ENCODE assay signal across 2 cellular contexts in the genomic region with DNA sequence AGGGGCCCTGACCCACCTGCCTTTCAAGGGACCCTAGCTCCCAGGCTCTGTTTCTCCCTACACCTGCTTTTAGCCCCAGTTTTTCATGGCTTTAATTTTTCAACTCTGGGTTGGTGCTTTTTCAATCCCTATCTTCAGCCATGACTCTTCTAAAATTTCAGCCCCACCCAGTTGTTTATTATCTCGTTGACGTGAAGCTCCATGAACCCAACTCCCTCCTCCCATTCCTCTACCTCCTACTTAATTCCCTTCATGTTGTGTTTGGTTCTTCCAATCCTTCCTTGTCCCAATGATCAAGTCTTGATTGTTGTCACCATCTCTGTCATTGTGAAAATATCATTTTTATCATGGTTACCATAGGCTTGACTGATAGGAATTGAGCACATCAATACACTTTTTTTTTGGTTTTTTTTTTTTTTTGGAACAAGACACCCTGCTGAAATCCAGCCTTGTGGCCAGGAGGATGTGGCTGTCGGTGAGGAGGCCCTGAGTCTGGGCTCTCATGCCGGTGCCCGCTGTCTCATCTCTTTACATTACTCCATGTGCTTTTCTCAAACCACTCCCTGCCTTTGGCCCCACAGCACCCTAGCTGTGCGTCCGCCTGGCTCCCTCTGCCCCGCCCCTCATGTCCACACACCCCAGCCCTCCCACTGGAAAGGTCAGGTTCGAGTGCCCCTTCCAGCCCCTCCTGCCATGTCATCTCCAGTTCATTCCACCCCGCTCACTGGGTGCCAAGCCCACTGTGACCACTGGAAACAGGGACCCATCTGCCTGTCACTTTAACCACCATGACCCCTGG.
TF ChIP-seq lines count a peak whose summit lies in the region.

No MANE protein-coding gene starts in this region.

TF ChIP-seq in GM23338, 12 proteins besides CTCF, POLR2A, EP300 and RAD21 (continued from another document):
- TF ChIP-seq EZH2 (IDR thresholded peaks at IDR 0.05; ENCODE audit: low read depth, unreplicated experiment): no peak
- no peak for TF ChIP-seq EZH2phosphoT487 (IDR thresholded peaks at IDR 0.05; ENCODE audit: unreplicated experiment)
- TF ChIP-seq POLR2AphosphoS5 (IDR thresholded peaks at IDR 0.05; ENCODE audit: low read depth): no peak
- no peak for TF ChIP-seq ZNF331 (CRISPR knock-in tag; IDR thresholded peaks at IDR 0.05; ENCODE audit: low read depth)
- TF ChIP-seq STAT1 (IDR thresholded peaks at IDR 0.05; ENCODE audit: unreplicated experiment): no peak

TF ChIP-seq in K562, 482 proteins besides CTCF, POLR2A, EP300 and RAD21 (continued from another document and continues in another):
- TF ChIP-seq, protein P1, sequence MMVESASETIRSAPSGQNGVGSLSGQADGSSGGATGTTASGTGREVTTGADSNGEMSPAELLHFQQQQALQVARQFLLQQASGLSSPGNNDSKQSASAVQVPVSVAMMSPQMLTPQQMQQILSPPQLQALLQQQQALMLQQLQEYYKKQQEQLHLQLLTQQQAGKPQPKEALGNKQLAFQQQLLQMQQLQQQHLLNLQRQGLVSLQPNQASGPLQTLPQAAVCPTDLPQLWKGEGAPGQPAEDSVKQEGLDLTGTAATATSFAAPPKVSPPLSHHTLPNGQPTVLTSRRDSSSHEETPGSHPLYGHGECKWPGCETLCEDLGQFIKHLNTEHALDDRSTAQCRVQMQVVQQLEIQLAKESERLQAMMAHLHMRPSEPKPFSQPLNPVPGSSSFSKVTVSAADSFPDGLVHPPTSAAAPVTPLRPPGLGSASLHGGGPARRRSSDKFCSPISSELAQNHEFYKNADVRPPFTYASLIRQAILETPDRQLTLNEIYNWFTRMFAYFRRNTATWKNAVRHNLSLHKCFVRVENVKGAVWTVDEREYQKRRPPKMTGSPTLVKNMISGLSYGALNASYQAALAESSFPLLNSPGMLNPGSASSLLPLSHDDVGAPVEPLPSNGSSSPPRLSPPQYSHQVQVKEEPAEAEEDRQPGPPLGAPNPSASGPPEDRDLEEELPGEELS (CRISPR knock-in tag; IDR thresholded peaks at IDR 0.05; ENCODE audit: borderline replicate concordance): no peak
- TF ChIP-seq, protein P2, sequence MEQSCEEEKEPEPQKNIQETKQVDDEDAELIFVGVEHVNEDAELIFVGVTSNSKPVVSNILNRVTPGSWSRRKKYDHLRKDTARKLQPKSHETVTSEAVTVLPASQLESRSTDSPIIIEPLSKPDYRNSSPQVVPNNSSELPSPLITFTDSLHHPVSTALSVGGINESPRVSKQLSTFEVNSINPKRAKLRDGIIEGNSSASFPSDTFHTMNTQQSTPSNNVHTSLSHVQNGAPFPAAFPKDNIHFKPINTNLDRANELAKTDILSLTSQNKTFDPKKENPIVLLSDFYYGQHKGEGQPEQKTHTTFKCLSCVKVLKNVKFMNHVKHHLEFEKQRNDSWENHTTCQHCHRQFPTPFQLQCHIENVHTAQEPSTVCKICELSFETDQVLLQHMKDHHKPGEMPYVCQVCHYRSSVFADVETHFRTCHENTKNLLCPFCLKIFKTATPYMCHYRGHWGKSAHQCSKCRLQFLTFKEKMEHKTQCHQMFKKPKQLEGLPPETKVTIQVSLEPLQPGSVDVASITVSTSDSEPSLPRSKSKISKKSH (CRISPR knock-in tag; IDR thresholded peaks at IDR 0.05): no peak
- TF ChIP-seq, protein P3, sequence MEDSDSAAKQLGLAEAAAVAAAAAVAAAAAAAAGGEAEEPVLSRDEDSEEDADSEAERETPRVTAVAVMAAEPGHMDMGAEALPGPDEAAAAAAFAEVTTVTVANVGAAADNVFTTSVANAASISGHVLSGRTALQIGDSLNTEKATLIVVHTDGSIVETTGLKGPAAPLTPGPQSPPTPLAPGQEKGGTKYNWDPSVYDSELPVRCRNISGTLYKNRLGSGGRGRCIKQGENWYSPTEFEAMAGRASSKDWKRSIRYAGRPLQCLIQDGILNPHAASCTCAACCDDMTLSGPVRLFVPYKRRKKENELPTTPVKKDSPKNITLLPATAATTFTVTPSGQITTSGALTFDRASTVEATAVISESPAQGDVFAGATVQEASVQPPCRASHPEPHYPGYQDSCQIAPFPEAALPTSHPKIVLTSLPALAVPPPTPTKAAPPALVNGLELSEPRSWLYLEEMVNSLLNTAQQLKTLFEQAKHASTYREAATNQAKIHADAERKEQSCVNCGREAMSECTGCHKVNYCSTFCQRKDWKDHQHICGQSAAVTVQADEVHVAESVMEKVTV (CRISPR knock-in tag; IDR thresholded peaks at IDR 0.05): no peak
- no peak for TF ChIP-seq ZNF445 (CRISPR knock-in tag; IDR thresholded peaks at IDR 0.05; ENCODE audit: low read depth)
- TF ChIP-seq ZNF316 (IDR thresholded peaks at IDR 0.05): peak; percentile 61
- TF ChIP-seq PPARD (CRISPR knock-in tag; IDR thresholded peaks at IDR 0.05): no peak
- no peak for TF ChIP-seq ILK (tag; IDR thresholded peaks at IDR 0.05; ENCODE audit: borderline replicate concordance, low read depth)
- TF ChIP-seq PTRF (tag; IDR thresholded peaks at IDR 0.05): no peak
- TF ChIP-seq, protein P4, sequence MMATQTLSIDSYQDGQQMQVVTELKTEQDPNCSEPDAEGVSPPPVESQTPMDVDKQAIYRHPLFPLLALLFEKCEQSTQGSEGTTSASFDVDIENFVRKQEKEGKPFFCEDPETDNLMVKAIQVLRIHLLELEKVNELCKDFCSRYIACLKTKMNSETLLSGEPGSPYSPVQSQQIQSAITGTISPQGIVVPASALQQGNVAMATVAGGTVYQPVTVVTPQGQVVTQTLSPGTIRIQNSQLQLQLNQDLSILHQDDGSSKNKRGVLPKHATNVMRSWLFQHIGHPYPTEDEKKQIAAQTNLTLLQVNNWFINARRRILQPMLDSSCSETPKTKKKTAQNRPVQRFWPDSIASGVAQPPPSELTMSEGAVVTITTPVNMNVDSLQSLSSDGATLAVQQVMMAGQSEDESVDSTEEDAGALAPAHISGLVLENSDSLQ (IDR thresholded peaks at IDR 0.05): peak; percentile 72
- TF ChIP-seq, protein P5, sequence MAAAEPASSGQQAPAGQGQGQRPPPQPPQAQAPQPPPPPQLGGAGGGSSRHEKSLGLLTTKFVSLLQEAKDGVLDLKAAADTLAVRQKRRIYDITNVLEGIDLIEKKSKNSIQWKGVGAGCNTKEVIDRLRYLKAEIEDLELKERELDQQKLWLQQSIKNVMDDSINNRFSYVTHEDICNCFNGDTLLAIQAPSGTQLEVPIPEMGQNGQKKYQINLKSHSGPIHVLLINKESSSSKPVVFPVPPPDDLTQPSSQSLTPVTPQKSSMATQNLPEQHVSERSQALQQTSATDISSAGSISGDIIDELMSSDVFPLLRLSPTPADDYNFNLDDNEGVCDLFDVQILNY (CRISPR knock-in tag; IDR thresholded peaks at IDR 0.05): no peak
- no peak for TF ChIP-seq MYC (IDR thresholded peaks at IDR 0.05; ENCODE audit: low read depth, low read length)
- no peak for TF ChIP-seq MYC (CRISPR knock-in tag; IDR thresholded peaks at IDR 0.05; ENCODE audit: borderline replicate concordance, low read depth)
- TF ChIP-seq CEBPB (tag; IDR thresholded peaks at IDR 0.05): no peak
- TF ChIP-seq CBX3 (IDR thresholded peaks at IDR 0.05; ENCODE audit: borderline replicate concordance in 1 of 2, low read length in 2 of 2): no peak
- TF ChIP-seq, protein P6, sequence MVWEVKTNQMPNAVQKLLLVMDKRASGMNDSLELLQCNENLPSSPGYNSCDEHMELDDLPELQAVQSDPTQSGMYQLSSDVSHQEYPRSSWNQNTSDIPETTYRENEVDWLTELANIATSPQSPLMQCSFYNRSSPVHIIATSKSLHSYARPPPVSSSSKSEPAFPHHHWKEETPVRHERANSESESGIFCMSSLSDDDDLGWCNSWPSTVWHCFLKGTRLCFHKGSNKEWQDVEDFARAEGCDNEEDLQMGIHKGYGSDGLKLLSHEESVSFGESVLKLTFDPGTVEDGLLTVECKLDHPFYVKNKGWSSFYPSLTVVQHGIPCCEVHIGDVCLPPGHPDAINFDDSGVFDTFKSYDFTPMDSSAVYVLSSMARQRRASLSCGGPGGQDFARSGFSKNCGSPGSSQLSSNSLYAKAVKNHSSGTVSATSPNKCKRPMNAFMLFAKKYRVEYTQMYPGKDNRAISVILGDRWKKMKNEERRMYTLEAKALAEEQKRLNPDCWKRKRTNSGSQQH (CRISPR knock-in tag; IDR thresholded peaks at IDR 0.05): no peak
- no peak for TF ChIP-seq ZNF121 (CRISPR knock-in tag; conservative IDR thresholded peaks at IDR 0.05)
- peak; percentile 64 for TF ChIP-seq MEIS2 (IDR thresholded peaks at IDR 0.05; ENCODE audit: partially characterized antibody)
- peak; percentile 55; the same call in 1 of the 2 replicates for TF ChIP-seq C11orf30 (IDR thresholded peaks at IDR 0.05; ENCODE audit: low read depth)
- no peak for TF ChIP-seq MTA2 (IDR thresholded peaks at IDR 0.05; ENCODE audit: low read depth)
- TF ChIP-seq HOXB6 (CRISPR knock-in tag; IDR thresholded peaks at IDR 0.05; ENCODE audit: borderline replicate concordance): no peak
- TF ChIP-seq EGR1 (conservative IDR thresholded peaks at IDR 0.05): no peak
- TF ChIP-seq, protein P7, sequence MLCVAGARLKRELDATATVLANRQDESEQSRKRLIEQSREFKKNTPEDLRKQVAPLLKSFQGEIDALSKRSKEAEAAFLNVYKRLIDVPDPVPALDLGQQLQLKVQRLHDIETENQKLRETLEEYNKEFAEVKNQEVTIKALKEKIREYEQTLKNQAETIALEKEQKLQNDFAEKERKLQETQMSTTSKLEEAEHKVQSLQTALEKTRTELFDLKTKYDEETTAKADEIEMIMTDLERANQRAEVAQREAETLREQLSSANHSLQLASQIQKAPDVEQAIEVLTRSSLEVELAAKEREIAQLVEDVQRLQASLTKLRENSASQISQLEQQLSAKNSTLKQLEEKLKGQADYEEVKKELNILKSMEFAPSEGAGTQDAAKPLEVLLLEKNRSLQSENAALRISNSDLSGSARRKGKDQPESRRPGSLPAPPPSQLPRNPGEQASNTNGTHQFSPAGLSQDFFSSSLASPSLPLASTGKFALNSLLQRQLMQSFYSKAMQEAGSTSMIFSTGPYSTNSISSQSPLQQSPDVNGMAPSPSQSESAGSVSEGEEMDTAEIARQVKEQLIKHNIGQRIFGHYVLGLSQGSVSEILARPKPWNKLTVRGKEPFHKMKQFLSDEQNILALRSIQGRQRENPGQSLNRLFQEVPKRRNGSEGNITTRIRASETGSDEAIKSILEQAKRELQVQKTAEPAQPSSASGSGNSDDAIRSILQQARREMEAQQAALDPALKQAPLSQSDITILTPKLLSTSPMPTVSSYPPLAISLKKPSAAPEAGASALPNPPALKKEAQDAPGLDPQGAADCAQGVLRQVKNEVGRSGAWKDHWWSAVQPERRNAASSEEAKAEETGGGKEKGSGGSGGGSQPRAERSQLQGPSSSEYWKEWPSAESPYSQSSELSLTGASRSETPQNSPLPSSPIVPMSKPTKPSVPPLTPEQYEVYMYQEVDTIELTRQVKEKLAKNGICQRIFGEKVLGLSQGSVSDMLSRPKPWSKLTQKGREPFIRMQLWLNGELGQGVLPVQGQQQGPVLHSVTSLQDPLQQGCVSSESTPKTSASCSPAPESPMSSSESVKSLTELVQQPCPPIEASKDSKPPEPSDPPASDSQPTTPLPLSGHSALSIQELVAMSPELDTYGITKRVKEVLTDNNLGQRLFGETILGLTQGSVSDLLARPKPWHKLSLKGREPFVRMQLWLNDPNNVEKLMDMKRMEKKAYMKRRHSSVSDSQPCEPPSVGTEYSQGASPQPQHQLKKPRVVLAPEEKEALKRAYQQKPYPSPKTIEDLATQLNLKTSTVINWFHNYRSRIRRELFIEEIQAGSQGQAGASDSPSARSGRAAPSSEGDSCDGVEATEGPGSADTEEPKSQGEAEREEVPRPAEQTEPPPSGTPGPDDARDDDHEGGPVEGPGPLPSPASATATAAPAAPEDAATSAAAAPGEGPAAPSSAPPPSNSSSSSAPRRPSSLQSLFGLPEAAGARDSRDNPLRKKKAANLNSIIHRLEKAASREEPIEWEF (CRISPR knock-in tag; IDR thresholded peaks at IDR 0.05): no peak
- no peak for TF ChIP-seq ZNF217 (CRISPR knock-in tag; IDR thresholded peaks at IDR 0.05)
- TF ChIP-seq, protein P8, sequence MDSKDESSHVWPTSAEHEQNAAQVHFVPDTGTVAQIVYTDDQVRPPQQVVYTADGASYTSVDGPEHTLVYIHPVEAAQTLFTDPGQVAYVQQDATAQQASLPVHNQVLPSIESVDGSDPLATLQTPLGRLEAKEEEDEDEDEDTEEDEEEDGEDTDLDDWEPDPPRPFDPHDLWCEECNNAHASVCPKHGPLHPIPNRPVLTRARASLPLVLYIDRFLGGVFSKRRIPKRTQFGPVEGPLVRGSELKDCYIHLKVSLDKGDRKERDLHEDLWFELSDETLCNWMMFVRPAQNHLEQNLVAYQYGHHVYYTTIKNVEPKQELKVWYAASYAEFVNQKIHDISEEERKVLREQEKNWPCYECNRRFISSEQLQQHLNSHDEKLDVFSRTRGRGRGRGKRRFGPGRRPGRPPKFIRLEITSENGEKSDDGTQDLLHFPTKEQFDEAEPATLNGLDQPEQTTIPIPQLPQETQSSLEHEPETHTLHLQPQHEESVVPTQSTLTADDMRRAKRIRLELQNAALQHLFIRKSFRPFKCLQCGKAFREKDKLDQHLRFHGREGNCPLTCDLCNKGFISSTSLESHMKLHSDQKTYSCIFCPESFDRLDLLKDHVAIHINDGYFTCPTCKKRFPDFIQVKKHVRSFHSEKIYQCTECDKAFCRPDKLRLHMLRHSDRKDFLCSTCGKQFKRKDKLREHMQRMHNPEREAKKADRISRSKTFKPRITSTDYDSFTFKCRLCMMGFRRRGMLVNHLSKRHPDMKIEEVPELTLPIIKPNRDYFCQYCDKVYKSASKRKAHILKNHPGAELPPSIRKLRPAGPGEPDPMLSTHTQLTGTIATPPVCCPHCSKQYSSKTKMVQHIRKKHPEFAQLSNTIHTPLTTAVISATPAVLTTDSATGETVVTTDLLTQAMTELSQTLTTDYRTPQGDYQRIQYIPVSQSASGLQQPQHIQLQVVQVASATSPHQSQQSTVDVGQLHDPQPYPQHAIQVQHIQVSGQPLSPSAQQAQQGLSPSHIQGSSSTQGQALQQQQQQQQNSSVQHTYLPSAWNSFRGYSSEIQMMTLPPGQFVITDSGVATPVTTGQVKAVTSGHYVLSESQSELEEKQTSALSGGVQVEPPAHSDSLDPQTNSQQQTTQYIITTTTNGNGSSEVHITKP (IDR thresholded peaks at IDR 0.05; ENCODE audit: partially characterized antibody): no peak
- no peak for TF ChIP-seq NEUROD1 (IDR thresholded peaks at IDR 0.05; ENCODE audit: borderline replicate concordance, low read depth, low read length, partially characterized antibody)
- TF ChIP-seq, protein P9, sequence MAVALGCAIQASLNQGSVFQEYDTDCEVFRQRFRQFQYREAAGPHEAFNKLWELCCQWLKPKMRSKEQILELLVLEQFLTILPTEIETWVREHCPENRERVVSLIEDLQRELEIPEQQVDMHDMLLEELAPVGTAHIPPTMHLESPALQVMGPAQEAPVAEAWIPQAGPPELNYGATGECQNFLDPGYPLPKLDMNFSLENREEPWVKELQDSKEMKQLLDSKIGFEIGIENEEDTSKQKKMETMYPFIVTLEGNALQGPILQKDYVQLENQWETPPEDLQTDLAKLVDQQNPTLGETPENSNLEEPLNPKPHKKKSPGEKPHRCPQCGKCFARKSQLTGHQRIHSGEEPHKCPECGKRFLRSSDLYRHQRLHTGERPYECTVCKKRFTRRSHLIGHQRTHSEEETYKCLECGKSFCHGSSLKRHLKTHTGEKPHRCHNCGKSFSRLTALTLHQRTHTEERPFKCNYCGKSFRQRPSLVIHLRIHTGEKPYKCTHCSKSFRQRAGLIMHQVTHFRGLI (CRISPR knock-in tag; IDR thresholded peaks at IDR 0.05): no peak
- TF ChIP-seq FOS (IDR thresholded peaks at IDR 0.05; ENCODE audit: extremely low read depth, insufficient read length): no peak
- TF ChIP-seq, protein P10, sequence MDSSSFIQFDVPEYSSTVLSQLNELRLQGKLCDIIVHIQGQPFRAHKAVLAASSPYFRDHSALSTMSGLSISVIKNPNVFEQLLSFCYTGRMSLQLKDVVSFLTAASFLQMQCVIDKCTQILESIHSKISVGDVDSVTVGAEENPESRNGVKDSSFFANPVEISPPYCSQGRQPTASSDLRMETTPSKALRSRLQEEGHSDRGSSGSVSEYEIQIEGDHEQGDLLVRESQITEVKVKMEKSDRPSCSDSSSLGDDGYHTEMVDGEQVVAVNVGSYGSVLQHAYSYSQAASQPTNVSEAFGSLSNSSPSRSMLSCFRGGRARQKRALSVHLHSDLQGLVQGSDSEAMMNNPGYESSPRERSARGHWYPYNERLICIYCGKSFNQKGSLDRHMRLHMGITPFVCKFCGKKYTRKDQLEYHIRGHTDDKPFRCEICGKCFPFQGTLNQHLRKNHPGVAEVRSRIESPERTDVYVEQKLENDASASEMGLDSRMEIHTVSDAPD (CRISPR knock-in tag; IDR thresholded peaks at IDR 0.05): no peak
